Comparison of ENCODE assay signal across 9 cellular contexts in genomic region chr12:78470354-78471195, GRCh38.
DNase-seq lines count a peak whose midpoint lies in the region; ATAC-seq and TF ChIP-seq lines count a peak whose summit lies in the region.
"Had no signal": no experiment of that assay in that cellular context is flagged by ENCODE, and none has a peak within 500 bp of the region (broad histone marks: within the 10 kb centered on the region; RNA-seq: fewer than 3 reads in every experiment).

No MANE protein-coding gene starts in this region.

- no peak for TF ChIP-seq EP300 in Ishikawa (IDR thresholded peaks at IDR 0.05; ENCODE audit: borderline replicate concordance)

- no peak overlapping the region for H3K27ac ChIP-seq in RWPE2 (ENCODE audit: poor library complexity, severe bottlenecking)
- H3K27ac ChIP-seq in CD8-positive, alpha-beta memory T cell (ENCODE audit: low read depth, low read length): no peak overlapping the region

- POLR2A ChIA-PET in CD8-positive, alpha-beta memory T cell (lab: Charles Lee): no interaction called here

- DNase-seq in NCI-H1436 (lab: John Stamatoyannopoulos, UW): peak; percentile 27
- no peak for DNase-seq in NCI-H1436 treated with DMSO at 0.1 percent for 48 hours (lab: John Stamatoyannopoulos, UW)
- no peak for DNase-seq in RWPE2 (ENCODE audit: low spot score)
- peak; percentile 47 for DNase-seq in glomerular visceral epithelial cell (ENCODE audit: extremely low spot score)
- no peak for DNase-seq in CD8-positive, alpha-beta memory T cell

- no peak overlapping the region for H3K27ac Mint-ChIP-seq in CD8-positive, alpha-beta memory T cell
- H3K27ac Mint-ChIP-seq: B cell had no signal

- CTCF ChIA-PET in CD8-positive, alpha-beta memory T cell (lab: Charles Lee): no interaction called here

- no peaks in the 10 kb centered on the region for H3K9me3 ChIP-seq in RWPE2 (ENCODE audit: severe bottlenecking)
- no peaks in the 10 kb centered on the region for H3K9me3 ChIP-seq in CD8-positive, alpha-beta memory T cell (ENCODE audit: low read length)

- TF ChIP-seq CTCF in RWPE2 (IDR thresholded peaks at IDR 0.05; ENCODE audit: poor library complexity, severe bottlenecking): peak; percentile 70

- TF ChIP-seq RAD21 in Ishikawa (IDR thresholded peaks at IDR 0.05; ENCODE audit: low read depth): peak; percentile 62

- H3K27me3 ChIP-seq in RWPE2 (ENCODE audit: insufficient read depth, poor library complexity, severe bottlenecking): no peaks in the 10 kb centered on the region
- H3K27me3 ChIP-seq in CD8-positive, alpha-beta memory T cell (ENCODE audit: insufficient read depth, low read length, poor library complexity, severe bottlenecking): no peaks in the 10 kb centered on the region

- no peak overlapping the region for H3K4me3 Mint-ChIP-seq in CD8-positive, alpha-beta memory T cell
- H3K4me3 Mint-ChIP-seq: B cell had no signal

- peaks cover 0 to 17% (median 2%) of the 10 kb centered on the region in 5 donors for H3K9me3 Mint-ChIP-seq in CD8-positive, alpha-beta memory T cell

- H3K36me3 ChIP-seq in RWPE2 (ENCODE audit: low read depth): no peaks in the 10 kb centered on the region
- H3K36me3 ChIP-seq in CD8-positive, alpha-beta memory T cell (ENCODE audit: insufficient read depth, low read length): no peaks in the 10 kb centered on the region

- no peaks in the 10 kb centered on the region for H3K36me3 Mint-ChIP-seq in CD8-positive, alpha-beta memory T cell

- H3K4me3 ChIP-seq in RWPE2 (ENCODE audit: severe bottlenecking): no peak overlapping the region
- no peak overlapping the region for H3K4me3 ChIP-seq in CD8-positive, alpha-beta memory T cell (ENCODE audit: low read length)

- ATAC-seq in RWPE2 (ENCODE audit: low read depth): peak; percentile 68
- ATAC-seq in GM21737 (IDR thresholded peaks at IDR 0.05; ENCODE audit: unreplicated experiment): no peak
- no peak for ATAC-seq in esophagus mucosa

- no peaks in the 10 kb centered on the region for H3K4me1 Mint-ChIP-seq in CD8-positive, alpha-beta memory T cell
- H3K4me1 Mint-ChIP-seq: B cell had no signal

- no peaks in the 10 kb centered on the region for H3K4me1 ChIP-seq in RWPE2 (ENCODE audit: insufficient read depth, poor library complexity, severe bottlenecking)
- H3K4me1 ChIP-seq in CD8-positive, alpha-beta memory T cell (ENCODE audit: insufficient read depth, low read length): no peaks in the 10 kb centered on the region

- no peaks in the 10 kb centered on the region for H3K27me3 Mint-ChIP-seq in CD8-positive, alpha-beta memory T cell
- H3K27me3 Mint-ChIP-seq: B cell had no signal

TF ChIP-seq in Ishikawa, 13 proteins besides CTCF, POLR2A, EP300 and RAD21:
- TF ChIP-seq TAF1 (IDR thresholded peaks at IDR 0.05; ENCODE audit: low read depth) (no peak), CEBPB (IDR thresholded peaks at IDR 0.05) (no peak), EGR1 (IDR thresholded peaks at IDR 0.05) (no peak), TCF12 (IDR thresholded peaks at IDR 0.05; ENCODE audit: low read depth) (no peak), NFIC (IDR thresholded peaks at IDR 0.05) (no peak), CREB1 (IDR thresholded peaks at IDR 0.05; ENCODE audit: low read depth) (no peak), REST (IDR thresholded peaks at IDR 0.05; ENCODE audit: low read depth) (no peak), TEAD4 (IDR thresholded peaks at IDR 0.05) (no peak), USF1 (IDR thresholded peaks at IDR 0.05) (no peak)
- TF ChIP-seq, protein P1, sequence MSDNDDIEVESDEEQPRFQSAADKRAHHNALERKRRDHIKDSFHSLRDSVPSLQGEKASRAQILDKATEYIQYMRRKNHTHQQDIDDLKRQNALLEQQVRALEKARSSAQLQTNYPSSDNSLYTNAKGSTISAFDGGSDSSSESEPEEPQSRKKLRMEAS (IDR thresholded peaks at IDR 0.05): no peak

Comparison
In these comparisons a context has a peak if more than half of its experiments do, and no peak if none do; other contexts are left out.
1. DNase-seq: peak in NCI-H1436 (single experiment) and glomerular visceral epithelial cell (single experiment); none in NCI-H1436 treated with DMSO at 0.1 percent for 48 hours (single experiment), RWPE2 (single experiment) and CD8-positive, alpha-beta memory T cell (0 of 5).